ENCODE assay signal across 26 cellular contexts in genomic region chr10:44102726-44103255, GRCh38.
"Had no signal": no experiment of that assay in that cellular context is flagged by ENCODE, and none has a peak within 500 bp of the region (broad histone marks: within the 10 kb centered on the region; RNA-seq: fewer than 3 reads in every experiment).

No MANE protein-coding gene starts in this region.

- H3K4me3 Mint-ChIP-seq: activated naive CD4-positive, alpha-beta T cell treated with anti-CD3 and anti-CD28 coated beads for 36 hours; activated naive CD8-positive, alpha-beta T cell treated with anti-CD3 and anti-CD28 coated beads, Interleukin-2, amount 50 U/mL, for 24 hours; activated T-helper 17 cell treated with anti-CD3 and anti-CD28 coated beads, Interleukin-2, amount 50 U/mL, for 72 hours; natural killer cell; T-helper 2 cell treated with Interferon-gamma antibody and Interleukin-4, amounts not matched to agents 5 μg/mL and 100 μg/mL, for 36 hours had no signal

- H3K27me3 Mint-ChIP-seq: activated naive CD8-positive, alpha-beta T cell treated with anti-CD3 and anti-CD28 coated beads, Interleukin-2, amount 50 U/mL, for 24 hours; activated T-helper 17 cell treated with anti-CD3 and anti-CD28 coated beads, Interleukin-2, amount 50 U/mL, for 72 hours; progenitor cell of endocrine pancreas had no signal

- DNase-seq: activated CD4-positive, alpha-beta T cell treated with anti-CD3 and anti-CD28 coated beads, Interleukin-2, amount 50 U/mL, for 4 hours; activated naive CD4-positive, alpha-beta T cell treated with anti-CD3 and anti-CD28 coated beads for 36 hours; activated naive CD8-positive, alpha-beta T cell treated with anti-CD3 and anti-CD28 coated beads, Interleukin-2, amount 50 U/mL, for 24 hours; aorta; cortex of kidney; effector CD4-positive, alpha-beta T cell; esophagus squamous epithelium; foreskin fibroblast; glutamatergic neuron; hypothalamus; kidney glomerular epithelial cell; mesenchymal stem cell; natural killer cell; occipital lobe; small intestine; stimulated activated CD4-positive, alpha-beta T cell treated with anti-CD3 and anti-CD28 coated beads, Interleukin-4, amount 100 ng/mL, for 4 hours; stimulated activated CD8-positive, alpha-beta memory T cell treated with anti-CD3 and anti-CD28 coated beads, Interleukin-4, amount 100 ng/mL, for 48 hours; stimulated activated naive CD4-positive, alpha-beta T cell treated with Interleukin-2 at 50 U/mL for 16 hours; substantia nigra had no signal

- H3K27me3 ChIP-seq: esophagus squamous epithelium, right atrium auricular region, tibial nerve had no signal

- H3K27ac Mint-ChIP-seq: activated naive CD4-positive, alpha-beta T cell treated with anti-CD3 and anti-CD28 coated beads for 36 hours; activated naive CD8-positive, alpha-beta T cell treated with anti-CD3 and anti-CD28 coated beads, Interleukin-2, amount 50 U/mL, for 24 hours; activated T-helper 17 cell treated with anti-CD3 and anti-CD28 coated beads, Interleukin-2, amount 50 U/mL, for 72 hours; natural killer cell; progenitor cell of endocrine pancreas; T-helper 2 cell treated with Interferon-gamma antibody and Interleukin-4, amounts not matched to agents 5 μg/mL and 100 μg/mL, for 36 hours had no signal

- ATAC-seq: activated CD4-positive, CD25-positive, alpha-beta regulatory T cell treated with anti-CD3 and anti-CD28 coated beads, Interleukin-2, amount 50 U/mL, for 24 hours; activated naive CD8-positive, alpha-beta T cell treated with anti-CD3 and anti-CD28 coated beads, Interleukin-2, amount 50 U/mL, for 24 hours; activated T-helper 17 cell treated with anti-CD3 and anti-CD28 coated beads, Interleukin-2, amount 50 U/mL, for 72 hours; natural killer cell had no signal

- H3K36me3 Mint-ChIP-seq: natural killer cell had no signal

- H3K4me3 ChIP-seq: esophagus squamous epithelium, right atrium auricular region, tibial nerve had no signal

- H3K9me3 Mint-ChIP-seq: activated naive CD4-positive, alpha-beta T cell treated with anti-CD3 and anti-CD28 coated beads for 36 hours; activated naive CD8-positive, alpha-beta T cell treated with anti-CD3 and anti-CD28 coated beads, Interleukin-2, amount 50 U/mL, for 24 hours; activated T-helper 17 cell treated with anti-CD3 and anti-CD28 coated beads, Interleukin-2, amount 50 U/mL, for 72 hours; natural killer cell; T-helper 2 cell treated with Interferon-gamma antibody and Interleukin-4, amounts not matched to agents 5 μg/mL and 100 μg/mL, for 36 hours had no signal

- H3K4me1 Mint-ChIP-seq: activated naive CD8-positive, alpha-beta T cell treated with anti-CD3 and anti-CD28 coated beads, Interleukin-2, amount 50 U/mL, for 24 hours; activated T-helper 17 cell treated with anti-CD3 and anti-CD28 coated beads, Interleukin-2, amount 50 U/mL, for 72 hours; natural killer cell had no signal

- H3K4me1 ChIP-seq: esophagus squamous epithelium, right atrium auricular region, tibial nerve had no signal

- H3K27ac ChIP-seq: esophagus squamous epithelium, right atrium auricular region, tibial nerve had no signal

- FAIRE-seq: endothelial cell of umbilical vein, small intestine had no signal

- H3K9me3 ChIP-seq: esophagus squamous epithelium, right atrium auricular region, tibial nerve had no signal

- H3K36me3 ChIP-seq: esophagus squamous epithelium, right atrium auricular region, tibial nerve had no signal
